ENCODE assay signal across 19 cellular contexts in the genomic region with DNA sequence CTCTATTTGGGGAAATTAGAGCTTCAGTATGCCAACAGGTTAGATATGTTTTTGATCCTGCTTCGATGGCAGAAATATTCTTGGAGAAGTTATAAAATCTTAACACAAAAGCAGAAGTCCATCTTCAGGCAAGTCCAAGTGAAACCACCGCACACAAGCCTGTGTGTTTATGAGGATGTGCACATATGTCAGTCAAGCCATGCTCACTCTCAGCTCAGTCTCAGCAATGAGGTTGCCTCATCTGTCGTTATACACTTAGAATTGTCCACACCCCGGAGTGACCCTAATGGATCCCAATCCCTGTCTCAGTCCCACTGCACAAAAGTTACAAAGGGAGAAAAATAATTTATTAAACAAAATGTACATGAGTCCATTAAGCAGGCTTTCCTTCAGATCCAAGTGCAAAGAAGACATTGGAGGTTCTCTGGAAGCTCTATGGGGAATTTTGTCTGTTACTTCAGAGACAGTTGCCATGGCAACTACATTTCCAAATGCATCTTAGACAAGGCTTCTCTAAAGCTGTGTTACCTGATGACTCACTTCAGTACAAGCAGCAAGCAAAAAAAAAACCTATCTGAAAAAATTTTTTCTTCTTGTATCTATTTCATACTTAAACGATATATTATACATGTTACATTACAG. TPM values are rescaled to one million over a fixed set of nuclear protein-coding genes. Genes with fewer than 3 reads are reported as not detected.
DNase-seq lines count a peak whose midpoint lies in the region; ATAC-seq and TF ChIP-seq lines count a peak whose summit lies in the region.
"Had no signal": no experiment of that assay in that cellular context is flagged by ENCODE, and none has a peak within 500 bp of the region (broad histone marks: within the 10 kb centered on the region; RNA-seq: fewer than 3 reads in every experiment).

No MANE protein-coding gene starts in this region.

- in situ Hi-C loops in brain microvascular endothelial cell (cut with HindIII; ENCODE audit: low pct_ligation_motif_present, low sequenced_read_pairs) = no loop called here
- in situ Hi-C loops in gastrocnemius medialis (cut with MboI; ENCODE audit: low sequenced_read_pairs in 4 of 4) = no loop called here

- H3K4me3 ChIP-seq in NB4 (ENCODE audit: low read depth, low read length) = no peak overlapping the region
- H3K4me3 ChIP-seq in brain microvascular endothelial cell (ENCODE audit: low read depth, low read length) = no peak overlapping the region
- no peak overlapping the region for H3K4me3 ChIP-seq in gastrocnemius medialis
- H3K4me3 ChIP-seq: gastroesophageal sphincter, tibial artery had no signal

- H3K27ac Mint-ChIP-seq in activated T-helper 17 cell treated with anti-CD3 and anti-CD28 coated beads, Interleukin-2, amount 50 U/mL, for 72 hours = no peak overlapping the region
- H3K27ac Mint-ChIP-seq: activated CD4-positive, alpha-beta memory T cell treated with anti-CD3 and anti-CD28 coated beads for 36 hours; activated naive CD8-positive, alpha-beta T cell treated with anti-CD3 and anti-CD28 coated beads for 36 hours; stimulated activated effector memory CD8-positive, alpha-beta T cell treated with anti-CD3 and anti-CD28 coated beads, Interleukin-12 subunit alpha, Interleukin-12 subunit beta, amount 100 ng/mL, for 72 hours had no signal

- TF ChIP-seq POLR2A in NB4 (IDR thresholded peaks at IDR 0.05; ENCODE audit: extremely low read depth, insufficient read length) (no peak), gastrocnemius medialis (IDR thresholded peaks at IDR 0.05) (no peak)

- TF ChIP-seq CTCF in NB4 (IDR thresholded peaks at IDR 0.05; ENCODE audit: low read depth, low read length) (no peak), brain microvascular endothelial cell (IDR thresholded peaks at IDR 0.05; ENCODE audit: low read depth, low read length, missing control alignments) (no peak), gastrocnemius medialis (IDR thresholded peaks at IDR 0.05 in 4 of 5, conservative IDR thresholded peaks at IDR 0.05 in 1 of 5) (no peak)

- DNase-seq in HT1080 (ENCODE audit: low read depth) (peak; percentile 17), NB4 (ENCODE audit: low read depth) (peak; percentile 23), brain microvascular endothelial cell (peak; percentile 16), midbrain (lab: John Stamatoyannopoulos, UW) (peak; percentile 30), NCI-H1048 (lab: John Stamatoyannopoulos, UW) (no peak), gastrocnemius medialis (no peak)
- DNase-seq: activated CD4-positive, alpha-beta memory T cell treated with anti-CD3 and anti-CD28 coated beads for 36 hours; activated naive CD8-positive, alpha-beta T cell treated with anti-CD3 and anti-CD28 coated beads for 36 hours; activated T-cell treated with anti-CD3 and anti-CD28 coated beads, Interleukin-2, amount 50 U/mL, for 4 hours; cerebellar nuclear complex; PC-3; tibial artery had no signal

- H3K27ac ChIP-seq in brain microvascular endothelial cell (no peak overlapping the region), gastrocnemius medialis (no peak overlapping the region)
- H3K27ac ChIP-seq: gastroesophageal sphincter, parathyroid adenoma, tibial artery had no signal

- H3K9me3 ChIP-seq in gastrocnemius medialis = no peaks in the 10 kb centered on the region
- H3K9me3 ChIP-seq: gastroesophageal sphincter, tibial artery had no signal

- H3K27me3 ChIP-seq in brain microvascular endothelial cell (replicated peaks) (no peaks in the 10 kb centered on the region), gastrocnemius medialis (no peaks in the 10 kb centered on the region)
- H3K27me3 ChIP-seq: gastroesophageal sphincter, tibial artery had no signal

- H3K36me3 Mint-ChIP-seq in activated T-helper 17 cell treated with anti-CD3 and anti-CD28 coated beads, Interleukin-2, amount 50 U/mL, for 72 hours (ENCODE audit: low read depth) = no peaks in the 10 kb centered on the region
- H3K36me3 Mint-ChIP-seq: activated CD4-positive, alpha-beta memory T cell treated with anti-CD3 and anti-CD28 coated beads for 36 hours; activated naive CD8-positive, alpha-beta T cell treated with anti-CD3 and anti-CD28 coated beads for 36 hours; stimulated activated effector memory CD8-positive, alpha-beta T cell treated with anti-CD3 and anti-CD28 coated beads, Interleukin-12 subunit alpha, Interleukin-12 subunit beta, amount 100 ng/mL, for 72 hours had no signal

- H3K36me3 ChIP-seq in brain microvascular endothelial cell (replicated peaks) = no peaks in the 10 kb centered on the region
- no peaks in the 10 kb centered on the region for H3K36me3 ChIP-seq in gastrocnemius medialis
- H3K36me3 ChIP-seq: gastroesophageal sphincter, tibial artery had no signal

- H3K4me1 ChIP-seq in gastrocnemius medialis = no peaks in the 10 kb centered on the region
- H3K4me1 ChIP-seq: gastroesophageal sphincter, parathyroid adenoma, tibial artery had no signal

- no peak overlapping the region for H3K4me3 Mint-ChIP-seq in activated T-helper 17 cell treated with anti-CD3 and anti-CD28 coated beads, Interleukin-2, amount 50 U/mL, for 72 hours
- H3K4me3 Mint-ChIP-seq: activated CD4-positive, alpha-beta memory T cell treated with anti-CD3 and anti-CD28 coated beads for 36 hours; activated naive CD8-positive, alpha-beta T cell treated with anti-CD3 and anti-CD28 coated beads for 36 hours; activated T-cell treated with anti-CD3 and anti-CD28 coated beads, Interleukin-2, amount 50 U/mL, for 4 hours; stimulated activated effector memory CD8-positive, alpha-beta T cell treated with anti-CD3 and anti-CD28 coated beads, Interleukin-12 subunit alpha, Interleukin-12 subunit beta, amount 100 ng/mL, for 72 hours had no signal

- ATAC-seq in activated T-helper 17 cell treated with anti-CD3 and anti-CD28 coated beads, Interleukin-2, amount 50 U/mL, for 72 hours (replicated peaks) = no peak
- no peak for ATAC-seq in gastrocnemius medialis
- ATAC-seq: activated T-cell treated with anti-CD3 and anti-CD28 coated beads, Interleukin-2, amount 50 U/mL, for 4 hours; gastroesophageal sphincter; PC-3; SK-N-SH treated with all-trans-retinoic acid at 6 μM for 48 hours; stimulated activated effector memory CD8-positive, alpha-beta T cell treated with anti-CD3 and anti-CD28 coated beads, Interleukin-12 subunit alpha, Interleukin-12 subunit beta, amount 100 ng/mL, for 72 hours had no signal

- no peaks in the 10 kb centered on the region for H3K4me1 Mint-ChIP-seq in activated T-helper 17 cell treated with anti-CD3 and anti-CD28 coated beads, Interleukin-2, amount 50 U/mL, for 72 hours
- H3K4me1 Mint-ChIP-seq: activated naive CD8-positive, alpha-beta T cell treated with anti-CD3 and anti-CD28 coated beads for 36 hours; stimulated activated effector memory CD8-positive, alpha-beta T cell treated with anti-CD3 and anti-CD28 coated beads, Interleukin-12 subunit alpha, Interleukin-12 subunit beta, amount 100 ng/mL, for 72 hours had no signal

- intact Hi-C loops in gastrocnemius medialis (cut with DNase I; ENCODE audit: low total_unique reads) = no loop called here

- peaks cover 5% of the 10 kb centered on the region for H3K27me3 Mint-ChIP-seq in activated T-helper 17 cell treated with anti-CD3 and anti-CD28 coated beads, Interleukin-2, amount 50 U/mL, for 72 hours
- H3K27me3 Mint-ChIP-seq: activated CD4-positive, alpha-beta memory T cell treated with anti-CD3 and anti-CD28 coated beads for 36 hours; activated naive CD8-positive, alpha-beta T cell treated with anti-CD3 and anti-CD28 coated beads for 36 hours had no signal

- H3K9me3 Mint-ChIP-seq in activated T-helper 17 cell treated with anti-CD3 and anti-CD28 coated beads, Interleukin-2, amount 50 U/mL, for 72 hours = no peaks in the 10 kb centered on the region
- H3K9me3 Mint-ChIP-seq: activated CD4-positive, alpha-beta memory T cell treated with anti-CD3 and anti-CD28 coated beads for 36 hours; activated naive CD8-positive, alpha-beta T cell treated with anti-CD3 and anti-CD28 coated beads for 36 hours; activated T-cell treated with anti-CD3 and anti-CD28 coated beads, Interleukin-2, amount 50 U/mL, for 4 hours; stimulated activated effector memory CD8-positive, alpha-beta T cell treated with anti-CD3 and anti-CD28 coated beads, Interleukin-12 subunit alpha, Interleukin-12 subunit beta, amount 100 ng/mL, for 72 hours had no signal

RNA-seq across cellular contexts. Expression of a gene that starts 24.4 kb away (rescaled TPM):
- not detected in 2 replicates for total RNA-seq in HT1080 (2014; rRNA removed; shearing (Covaris generic))
- not detected in 2 replicates for polyA plus RNA-seq in HT1080 (2015; cell fraction: cytosol; rRNA removed)
- polyA plus RNA-seq in HT1080 (2015; cell fraction: nucleus; rRNA removed) = not detected in 2 replicates
- total RNA-seq in activated T-helper 17 cell treated with anti-CD3 and anti-CD28 coated beads, Interleukin-2, amount 50 U/mL, for 72 hours = not detected
- total RNA-seq in gastrocnemius medialis = not detected
- total RNA-seq: activated CD4-positive, alpha-beta memory T cell treated with anti-CD3 and anti-CD28 coated beads for 36 hours; activated naive CD8-positive, alpha-beta T cell treated with anti-CD3 and anti-CD28 coated beads for 36 hours; activated T-cell treated with anti-CD3 and anti-CD28 coated beads, Interleukin-2, amount 50 U/mL, for 4 hours; gastroesophageal sphincter; liver; PC-3 had no signal
- polyA plus RNA-seq: BJ, liver had no signal

RNA-seq across cellular contexts. Expression of a gene that starts 50.8 kb away (rescaled TPM):
- total RNA-seq in HT1080 (2014; rRNA removed; shearing (Covaris generic)) = not detected in 2 replicates
- not detected in 2 replicates for polyA plus RNA-seq in HT1080 (2015; cell fraction: cytosol; rRNA removed)
- not detected in 2 replicates for polyA plus RNA-seq in HT1080 (2015; cell fraction: nucleus; rRNA removed)
- total RNA-seq in activated T-helper 17 cell treated with anti-CD3 and anti-CD28 coated beads, Interleukin-2, amount 50 U/mL, for 72 hours = not detected
- total RNA-seq in gastrocnemius medialis = not detected
- total RNA-seq: activated CD4-positive, alpha-beta memory T cell treated with anti-CD3 and anti-CD28 coated beads for 36 hours; activated naive CD8-positive, alpha-beta T cell treated with anti-CD3 and anti-CD28 coated beads for 36 hours; activated T-cell treated with anti-CD3 and anti-CD28 coated beads, Interleukin-2, amount 50 U/mL, for 4 hours; gastroesophageal sphincter; liver had no signal
- polyA plus RNA-seq: BJ, liver had no signal

Comparison
In these comparisons a context has a peak if more than half of its experiments do, and no peak if none do; other contexts are left out.
1. DNase-seq: peak in HT1080 (single experiment), NB4 (single experiment), brain microvascular endothelial cell (single experiment) and midbrain (single experiment); none in NCI-H1048 (single experiment) and gastrocnemius medialis (0 of 2).